Comparison of ENCODE assay signal across 10 cellular contexts in genomic region chr19:50003810-50004419, GRCh38. TPM values are rescaled to one million over a fixed set of nuclear protein-coding genes. Genes with fewer than 3 reads are reported as not detected.
A peak's percentile ranks its signal among the peaks of the same experiment; 100 is the strongest.
DNase-seq lines count a peak whose midpoint lies in the region; ATAC-seq, FAIRE-seq and TF ChIP-seq lines count a peak whose summit lies in the region.
"Had no signal": no experiment of that assay in that cellular context is flagged by ENCODE, and none has a peak within 500 bp of the region (broad histone marks: within the 10 kb centered on the region; RNA-seq: fewer than 3 reads in every experiment).

No MANE protein-coding gene starts in this region.

- no peaks in the 10 kb centered on the region for H3K9me3 ChIP-seq in naive thymus-derived CD4-positive, alpha-beta T cell (ENCODE audit: control insufficient read depth in 2 of 3, low read length in 3 of 3)

- POLR2A ChIA-PET in naive thymus-derived CD4-positive, alpha-beta T cell (lab: Charles Lee): no interaction called here

- H3K9me3 Mint-ChIP-seq in activated CD4-positive, alpha-beta T cell treated with anti-CD3 and anti-CD28 coated beads, Interleukin-2, amount 10 ng/mL, durations not matched to agents 24 days and 14 days: no peaks in the 10 kb centered on the region
- H3K9me3 Mint-ChIP-seq in naive thymus-derived CD4-positive, alpha-beta T cell: no peaks in the 10 kb centered on the region

- peaks cover 33% of the 10 kb centered on the region for H3K4me1 Mint-ChIP-seq in activated CD4-positive, alpha-beta T cell treated with anti-CD3 and anti-CD28 coated beads, Interleukin-2, amount 10 ng/mL, durations not matched to agents 24 days and 14 days
- H3K4me1 Mint-ChIP-seq in naive thymus-derived CD4-positive, alpha-beta T cell: peaks cover 0 to 23% (median 0%) of the 10 kb centered on the region in 7 donors

- ATAC-seq in naive thymus-derived CD4-positive, alpha-beta T cell: peak; percentile 68
- ATAC-seq in HG03460 (IDR thresholded peaks at IDR 0.05; ENCODE audit: unreplicated experiment): no peak

- intact Hi-C loops in activated CD4-positive, alpha-beta T cell treated with anti-CD3 and anti-CD28 coated beads, Interleukin-2, amount 10 ng/mL, durations not matched to agents 24 days and 14 days (cut with micrococcal nuclease): loop anchor here (1.0 to 2.0 kb wide), 2 partner anchors 15 to 21 kb away; partner anchors contain the start of gene VRK3
- intact Hi-C loops in naive thymus-derived CD4-positive, alpha-beta T cell (cut with micrococcal nuclease): no loop called here

- H3K27me3 ChIP-seq in bronchial epithelial cell (ENCODE audit: control insufficient read depth, insufficient read depth, low read length): no peaks in the 10 kb centered on the region
- no peaks in the 10 kb centered on the region for H3K27me3 ChIP-seq in naive thymus-derived CD4-positive, alpha-beta T cell (ENCODE audit: control insufficient read depth in 2 of 2, insufficient read depth in 2 of 2, low read length in 2 of 2)

- no peaks in the 10 kb centered on the region for H3K4me1 ChIP-seq in naive thymus-derived CD4-positive, alpha-beta T cell (ENCODE audit: control insufficient read depth in 2 of 2, insufficient read depth in 2 of 2, low read length in 2 of 2)

- peaks cover 46% of the 10 kb centered on the region for H3K36me3 ChIP-seq in bronchial epithelial cell (ENCODE audit: control insufficient read depth, insufficient read depth, low read length)
- peaks cover 13 to 93% (median 20%) of the 10 kb centered on the region in 3 experiments for H3K36me3 ChIP-seq in naive thymus-derived CD4-positive, alpha-beta T cell (ENCODE audit: control insufficient read depth in 2 of 3, insufficient read depth in 3 of 3, low read length in 3 of 3)

- no peak overlapping the region for H3K27ac ChIP-seq in naive thymus-derived CD4-positive, alpha-beta T cell (ENCODE audit: low read depth, low read length)

- CTCF ChIA-PET in naive thymus-derived CD4-positive, alpha-beta T cell (lab: Charles Lee): no interaction called here

- peaks cover 74% of the 10 kb centered on the region for H3K36me3 Mint-ChIP-seq in activated CD4-positive, alpha-beta T cell treated with anti-CD3 and anti-CD28 coated beads, Interleukin-2, amount 10 ng/mL, durations not matched to agents 24 days and 14 days (ENCODE audit: low read depth)
- peaks cover 0 to 57% (median 12%) of the 10 kb centered on the region in 5 donors for H3K36me3 Mint-ChIP-seq in naive thymus-derived CD4-positive, alpha-beta T cell

- H3K27me3 Mint-ChIP-seq in activated CD4-positive, alpha-beta T cell treated with anti-CD3 and anti-CD28 coated beads, Interleukin-2, amount 10 ng/mL, durations not matched to agents 24 days and 14 days: no peaks in the 10 kb centered on the region
- H3K27me3 Mint-ChIP-seq in naive thymus-derived CD4-positive, alpha-beta T cell: no peaks in the 10 kb centered on the region

- peak overlapping the region; percentile 48 for H3K27ac Mint-ChIP-seq in activated CD4-positive, alpha-beta T cell treated with anti-CD3 and anti-CD28 coated beads, Interleukin-2, amount 10 ng/mL, durations not matched to agents 24 days and 14 days
- peak overlapping the region in 4 of 9 donors; percentile 7 to 61 (median 37) for H3K27ac Mint-ChIP-seq in naive thymus-derived CD4-positive, alpha-beta T cell

- peak; percentile 72 for DNase-seq in activated CD4-positive, alpha-beta T cell treated with anti-CD3 and anti-CD28 coated beads, Interleukin-2, amount 10 ng/mL, durations not matched to agents 24 days and 14 days
- DNase-seq in activated CD4-positive, alpha-beta T cell treated with anti-CD3 and anti-CD28 coated beads, Interleukin-2, amount 50 U/mL, for 1 hour: no peak
- DNase-seq in RCC 7860 (ENCODE audit: low spot score) (peak; percentile 94), bronchial epithelial cell (ENCODE audit: low read depth) (peak; percentile 91), NCI-H187 (lab: John Stamatoyannopoulos, UW) (no peak), midbrain (lab: John Stamatoyannopoulos, UW) (no peak)
- peak in 1 of 9 donors; percentile 56 for DNase-seq in naive thymus-derived CD4-positive, alpha-beta T cell
- DNase-seq: DND-41 had no signal

- no peak for TF ChIP-seq CTCF in bronchial epithelial cell (IDR thresholded peaks at IDR 0.05; ENCODE audit: insufficient read depth, low read length, severe bottlenecking)

- FAIRE-seq in RCC 7860 (lab: Jason Lieb, UNC) (peak; percentile 96), bronchial epithelial cell (lab: Jason Lieb, UNC) (no peak)

- no peak overlapping the region for H3K4me3 ChIP-seq in bronchial epithelial cell (ENCODE audit: low read depth, low read length)
- H3K4me3 ChIP-seq in naive thymus-derived CD4-positive, alpha-beta T cell (ENCODE audit: low read length): no peak overlapping the region
- H3K4me3 ChIP-seq: skin epidermis had no signal

- peak overlapping the region; percentile 68 for H3K4me3 Mint-ChIP-seq in activated CD4-positive, alpha-beta T cell treated with anti-CD3 and anti-CD28 coated beads, Interleukin-2, amount 10 ng/mL, durations not matched to agents 24 days and 14 days
- peak overlapping the region in 1 of 10 donors; percentile 70 for H3K4me3 Mint-ChIP-seq in naive thymus-derived CD4-positive, alpha-beta T cell

RNA-seq across cellular contexts. Expression of gene VRK3, which starts 21.3 kb away (rescaled TPM):
- 66.1 and 70.0 TPM in 2 replicates for total RNA-seq in activated CD4-positive, alpha-beta T cell treated with anti-CD3 and anti-CD28 coated beads, Interleukin-2, amount 10 ng/mL, durations not matched to agents 24 days and 14 days
- total RNA-seq in bronchial epithelial cell: 14.5 and 17.7 TPM in 2 replicates
- total RNA-seq in naive thymus-derived CD4-positive, alpha-beta T cell: 100 to 1,000 TPM in 2 of 5 experiments, 10 to 100 TPM in 3; 70.6 to 121 (median 84.7) TPM
- polyA plus RNA-seq in naive thymus-derived CD4-positive, alpha-beta T cell: 10 to 100 TPM; 73.9 to 98.4 TPM

RNA-seq across cellular contexts. Expression of gene ZNF473, which starts 21.9 kb away (rescaled TPM):
- total RNA-seq in activated CD4-positive, alpha-beta T cell treated with anti-CD3 and anti-CD28 coated beads, Interleukin-2, amount 10 ng/mL, durations not matched to agents 24 days and 14 days: 13.1 and 14.2 TPM in 2 replicates
- 9.9 and 13.7 TPM in 2 replicates for total RNA-seq in bronchial epithelial cell
- total RNA-seq in naive thymus-derived CD4-positive, alpha-beta T cell: 10 to 100 TPM in 2 of 5 experiments, 1 to 10 TPM in 3; 6.3 to 13.9 (median 9.6) TPM
- polyA plus RNA-seq in naive thymus-derived CD4-positive, alpha-beta T cell: 1 to 10 TPM; 2.8 to 7.5 TPM

RNA-seq across cellular contexts. Expression of gene SIGLEC11, which starts 42.9 kb away (rescaled TPM):
- total RNA-seq in activated CD4-positive, alpha-beta T cell treated with anti-CD3 and anti-CD28 coated beads, Interleukin-2, amount 10 ng/mL, durations not matched to agents 24 days and 14 days: not detected in 2 replicates
- not detected in 2 replicates for total RNA-seq in bronchial epithelial cell
- total RNA-seq in naive thymus-derived CD4-positive, alpha-beta T cell: 1 to 10 TPM in 1 of 5 experiments, under 1 TPM in 3, not detected in 1; 0.14 to 1.3 (median 0.39) TPM
- polyA plus RNA-seq in naive thymus-derived CD4-positive, alpha-beta T cell: not detected

Comparison
In these comparisons a context has a peak if more than half of its experiments do, and no peak if none do; other contexts are left out.
1. DNase-seq: peak in activated CD4-positive, alpha-beta T cell treated with anti-CD3 and anti-CD28 coated beads, Interleukin-2, amount 10 ng/mL, durations not matched to agents 24 days and 14 days (single experiment), RCC 7860 (single experiment) and bronchial epithelial cell (single experiment); none in activated CD4-positive, alpha-beta T cell treated with anti-CD3 and anti-CD28 coated beads, Interleukin-2, amount 50 U/mL, for 1 hour (single experiment), NCI-H187 (0 of 2) and midbrain (single experiment).